12 cellular contexts compared by ENCODE assay signal in genomic region chr16:87976637-87977036, GRCh38. TPM values are rescaled to one million over a fixed set of nuclear protein-coding genes. Genes with fewer than 3 reads are reported as not detected.
"Had no signal": no experiment of that assay in that cellular context is flagged by ENCODE, and none has a peak within 500 bp of the region (broad histone marks: within the 10 kb centered on the region; RNA-seq: fewer than 3 reads in every experiment).

No MANE protein-coding gene starts in this region.

RNA-seq across cellular contexts. Expression of gene CA5A, which starts 40.3 kb away (rescaled TPM):
- total RNA-seq: activated CD4-positive, alpha-beta T cell treated with anti-CD3 and anti-CD28 coated beads, Interleukin-2, amount 10 ng/mL, durations not matched to agents 7 days and 5 days; activated naive CD8-positive, alpha-beta T cell treated with anti-CD3 and anti-CD28 coated beads for 36 hours; cerebellum; endodermal cell; kidney epithelial cell; lung microvascular endothelial cell; ovary; right cardiac atrium; smooth muscle cell; testis; upper lobe of right lung had no signal
- polyA plus RNA-seq: psoas muscle, right cardiac atrium, smooth muscle cell had no signal
